In the genomic region with DNA sequence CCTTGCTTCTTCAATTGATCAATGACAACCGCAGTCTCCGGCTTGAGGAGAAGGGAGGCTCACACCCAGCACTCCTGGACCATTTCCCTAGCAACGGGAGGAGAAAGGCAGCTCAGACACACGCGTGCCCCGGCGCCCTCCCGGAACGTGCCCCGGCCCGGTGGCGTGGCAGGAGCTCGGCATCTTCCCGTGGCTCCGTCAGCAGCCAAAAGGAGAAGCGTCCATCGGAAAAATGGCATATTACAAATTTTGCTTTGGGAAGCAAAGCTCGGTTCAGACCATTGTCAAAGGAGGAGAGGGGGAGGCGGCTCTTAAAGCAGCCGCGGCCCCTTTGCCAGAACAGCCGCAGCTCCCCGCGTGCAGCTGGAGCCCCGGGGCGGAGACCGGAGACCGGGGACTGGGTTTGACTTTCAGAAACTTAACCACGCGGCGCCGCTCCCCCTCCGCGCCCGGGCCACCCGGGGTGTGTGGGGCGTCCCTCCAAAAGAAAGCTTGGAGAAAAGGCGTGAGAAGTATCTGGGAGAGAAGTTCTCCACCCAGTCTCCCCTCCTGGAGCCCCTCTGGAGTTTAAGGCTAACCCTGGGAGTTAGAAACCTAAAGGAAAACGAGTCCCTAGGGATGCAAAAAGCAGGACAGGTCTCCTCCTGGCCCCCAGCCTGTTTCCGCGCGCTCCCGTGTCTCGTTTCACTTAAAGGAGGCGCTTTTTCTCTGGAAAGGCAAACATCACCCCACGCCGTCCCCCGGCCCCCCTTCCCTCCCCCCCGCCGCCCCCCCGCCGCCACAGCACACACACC, we compare ENCODE assay signal across 8 cellular contexts. TPM values are rescaled to one million over a fixed set of nuclear protein-coding genes. Genes with fewer than 3 reads are reported as not detected.
DNase-seq lines count a peak whose midpoint lies in the region; ATAC-seq and TF ChIP-seq lines count a peak whose summit lies in the region.

No MANE protein-coding gene starts in this region.

- no peak for TF ChIP-seq POLR2A in tibial nerve (IDR thresholded peaks at IDR 0.05)

- H3K27ac ChIP-seq in HEK293 (ENCODE audit: extremely low read depth, low read depth, low read length) (no peak overlapping the region), SK-N-SH (ENCODE audit: low read depth in 2 of 2, low read length in 1 of 2) (no peak overlapping the region), tibial nerve (peak overlapping the region in 1 of 4 donors; percentile 32)

- H3K9me3 ChIP-seq in HEK293 (ENCODE audit: control insufficient read depth, insufficient read depth, low read depth, low read length), result no peaks in the 10 kb centered on the region
- no peaks in the 10 kb centered on the region for H3K9me3 ChIP-seq in SK-N-SH
- H3K9me3 ChIP-seq in tibial nerve, result no peaks in the 10 kb centered on the region

- H3K4me2 ChIP-seq in SK-N-SH, result peak overlapping the region; percentile 93

- no peak for TF ChIP-seq EP300 in SK-N-SH (IDR thresholded peaks at IDR 0.05; ENCODE audit: borderline replicate concordance in 1 of 2, low read depth in 1 of 2, low read length in 1 of 2)
- TF ChIP-seq EP300 in tibial nerve (IDR thresholded peaks at IDR 0.05), result no peak

- no peaks in the 10 kb centered on the region for H3K9me2 ChIP-seq in SK-N-SH

- H3K79me2 ChIP-seq in SK-N-SH (ENCODE audit: insufficient read depth), result no peaks in the 10 kb centered on the region

- ATAC-seq in HG03439 (IDR thresholded peaks at IDR 0.05; ENCODE audit: unreplicated experiment), result no peak

- TF ChIP-seq CTCF in HEK293 (tag by site-specific recombination; IDR thresholded peaks at IDR 0.05), result no peak
- TF ChIP-seq CTCF in SK-N-SH (IDR thresholded peaks at IDR 0.05), result no peak
- no peak for TF ChIP-seq CTCF in epithelial cell of proximal tubule (conservative IDR thresholded peaks at IDR 0.05; ENCODE audit: low read depth, low read length)
- TF ChIP-seq CTCF in tibial nerve (IDR thresholded peaks at IDR 0.05), result no peak

- H3K36me3 ChIP-seq in HEK293 (ENCODE audit: control insufficient read depth in 2 of 2, insufficient read depth in 1 of 2, low read length in 2 of 2) (no peaks in the 10 kb centered on the region), SK-N-SH (replicated peaks in 1 of 2; ENCODE audit: control insufficient read depth in 1 of 2, insufficient read depth in 2 of 2, low read length in 1 of 2) (no peaks in the 10 kb centered on the region), tibial nerve (no peaks in the 10 kb centered on the region)

- CTCF ChIA-PET in HEK293 (lab: Yijun Ruan, JAX), result no interaction called here
- CTCF ChIA-PET in SK-N-SH (lab: Yijun Ruan, JAX), result interaction anchor here (0.7 to 1.3 kb wide), 3 partner anchors 21 to 600 kb away, joined by 3 read pairs; partner anchors contain the start of genes CCDC59 and METTL25

- H4K20me1 ChIP-seq in SK-N-SH (ENCODE audit: insufficient read depth), result no peaks in the 10 kb centered on the region

- WGBS in SK-N-SH (ENCODE audit: low lambda C conversion rate), result 2% methylated on average over 28 of the region's 52 CpGs
- WGBS in tibial nerve, 2 donors, result 0 to 1% methylated on average over 48 to 52 of the region's 52 CpGs

- POLR2A ChIA-PET in HEK293 (lab: Yijun Ruan, JAX), result no interaction called here
- POLR2A ChIA-PET in SK-N-SH (lab: Yijun Ruan, JAX), result no interaction called here

- peak overlapping the region; percentile 91 for H2AFZ ChIP-seq in SK-N-SH (ENCODE audit: low read depth)

- H3F3A ChIP-seq in SK-N-SH (replicated peaks; ENCODE audit: insufficient read depth), result no peaks in the 10 kb centered on the region

- DNase-seq in 8988T, result peak; percentile 21
- peak; percentile 75 for DNase-seq in SK-N-SH
- DNase-seq in epithelial cell of proximal tubule (ENCODE audit: low read depth), result no peak
- DNase-seq in middle frontal gyrus (ENCODE audit: extremely low spot score, low spot score), result peak; percentile 29
- no peak for DNase-seq in tibial nerve (ENCODE audit: low spot score in 2 of 2)
- DNase-seq in mucosa of gallbladder (ENCODE audit: low spot score), result no peak

- H3K4me3 ChIP-seq in HEK293 (ENCODE audit: low read depth, low read length) (peak overlapping the region; percentile 50), SK-N-SH (ENCODE audit: low read depth in 2 of 2, low read length in 1 of 2) (peak overlapping the region; percentile 48 to 66), epithelial cell of proximal tubule (ENCODE audit: low read depth, low read length) (peak overlapping the region; percentile 66), tibial nerve (peak overlapping the region; percentile 34 to 57 (median 47))

- H3K27me3 ChIP-seq in SK-N-SH (ENCODE audit: insufficient read depth) (peaks cover 18% of the 10 kb centered on the region; the same call in 1 of the 2 replicates), tibial nerve (peaks cover 0 to 12% of the 10 kb centered on the region in 2 donors)

- H3K9ac ChIP-seq in SK-N-SH, result no peak overlapping the region

- TF ChIP-seq RAD21 in SK-N-SH (IDR thresholded peaks at IDR 0.05; ENCODE audit: low read length), result no peak

- H3K4me1 ChIP-seq in HEK293 (ENCODE audit: control insufficient read depth, insufficient read depth, low read length) (peaks cover 3% of the 10 kb centered on the region; the same call in 1 of the 2 replicates), SK-N-SH (ENCODE audit: control insufficient read depth in 1 of 2, insufficient read depth in 2 of 2, low read depth in 1 of 2, low read length in 1 of 2) (no peaks in the 10 kb centered on the region; a peak in 2 of 4 replicates), tibial nerve (peaks cover 0 to 18% (median 4%) of the 10 kb centered on the region in 4 donors)

TF ChIP-seq in HEK293, 187 proteins besides CTCF, POLR2A, EP300 and RAD21 (continues in another document):
- TF ChIP-seq PRDM10 (tag by site-specific recombination; IDR thresholded peaks at IDR 0.05) (peak; percentile 87), BCL11B (tag by site-specific recombination; IDR thresholded peaks at IDR 0.05; ENCODE audit: low read depth) (no peak), ZNF600 (tag by site-specific recombination; IDR thresholded peaks at IDR 0.05) (0 out of 2 replicates have a peak, but pooled peaks have one; percentile 54)

TF ChIP-seq in SK-N-SH, 30 proteins besides CTCF, POLR2A, EP300 and RAD21:
- TF ChIP-seq RCOR1 (IDR thresholded peaks at IDR 0.05; ENCODE audit: low read length), result no peak
- peak; percentile 47; the same call in 1 of the 2 replicates for TF ChIP-seq MXI1 (IDR thresholded peaks at IDR 0.05; ENCODE audit: low read depth, low read length)

RNA-seq across cellular contexts. Expression of gene PPFIA2, which starts 0.5 kb away (rescaled TPM):
- polyA plus RNA-seq in SK-N-SH (2012; rRNA removed), result 0.47 TPM in 1 of 2 replicates, not detected in the other
- polyA plus RNA-seq in SK-N-SH (2012; cell fraction: cytosol; rRNA removed), result 0.08 and 0.24 TPM in 2 replicates
- 0.12 and 0.35 TPM in 2 replicates for polyA plus RNA-seq in SK-N-SH (2012; cell fraction: nucleus; rRNA removed)
- total RNA-seq in epithelial cell of proximal tubule (0.06 and 0.80 TPM in 2 replicates), tibial nerve (10 to 100 TPM in 2 of 4 donors, 1 to 10 TPM in 2; 5.5 to 20.3 (median 13.2) TPM), mucosa of gallbladder (2.6 TPM)

Comparison
In these comparisons a context has a peak if more than half of its experiments do, and no peak if none do; other contexts are left out.
1. DNase-seq: peak in 8988T (single experiment), SK-N-SH (single experiment) and middle frontal gyrus (single experiment); none in epithelial cell of proximal tubule (single experiment), tibial nerve (0 of 2) and mucosa of gallbladder (single experiment).
2. Peak in every context shown above with its lines, with median percentiles within 50 percentile points of each other: H3K4me3 ChIP-seq.